Comparison of ENCODE assay signal across 17 cellular contexts in the genomic region with DNA sequence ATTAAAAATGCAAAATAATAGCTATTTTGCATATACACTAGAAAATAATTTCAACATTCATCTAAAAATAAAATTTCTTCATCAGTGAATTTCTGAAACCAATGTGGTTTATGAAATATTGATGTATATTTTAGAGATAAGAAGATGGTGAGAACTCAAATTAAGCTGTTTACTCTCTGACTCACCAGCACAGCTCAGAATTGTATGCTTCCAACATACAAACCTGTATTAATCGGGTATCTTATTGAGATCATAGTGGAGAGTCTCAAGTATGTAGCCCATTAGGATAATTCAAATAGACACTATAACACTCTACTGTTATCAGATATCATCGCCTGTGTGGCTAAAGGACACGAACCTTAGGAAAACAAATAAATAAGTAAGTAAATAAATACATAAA.
A peak's percentile ranks its signal among the peaks of the same experiment; 100 is the strongest.
DNase-seq lines count a peak whose midpoint lies in the region; ATAC-seq, FAIRE-seq and TF ChIP-seq lines count a peak whose summit lies in the region.
"Had no signal": no experiment of that assay in that cellular context is flagged by ENCODE, and none has a peak within 500 bp of the region (broad histone marks: within the 10 kb centered on the region; RNA-seq: fewer than 3 reads in every experiment).

No MANE protein-coding gene starts in this region.

- H3K4me1 ChIP-seq in adipocyte (ENCODE audit: control insufficient read depth, insufficient read depth, low read length): no peaks in the 10 kb centered on the region
- H3K4me1 ChIP-seq: BLaER1 had no signal

- no peak for ATAC-seq in GM18519 (IDR thresholded peaks at IDR 0.05; ENCODE audit: low FRiP score, unreplicated experiment)
- ATAC-seq: HepG2, SK-N-SH treated with all-trans-retinoic acid at 6 μM for 48 hours had no signal

- H3K27me3 Mint-ChIP-seq in activated T-helper 2 cell treated with anti-CD3 and anti-CD28 coated beads, Interferon-gamma antibody, Interleukin-2, Interleukin-4, amounts not matched to agents 10 μg/mL and 5 μg/mL and 100 μg/mL, durations not matched to agents 14 hours and 24 hours and 36 hours (ENCODE audit: low read depth): no peaks in the 10 kb centered on the region

- no peak for FAIRE-seq in urothelium cell line (lab: Jason Lieb, UNC)
- FAIRE-seq: HepG2 had no signal

- intact Hi-C loops in activated T-helper 2 cell treated with anti-CD3 and anti-CD28 coated beads, Interferon-gamma antibody, Interleukin-2, Interleukin-4, amounts not matched to agents 10 μg/mL and 5 μg/mL and 100 μg/mL, durations not matched to agents 14 hours and 24 hours and 36 hours (cut with micrococcal nuclease): no loop called here

- TF ChIP-seq CTCF in fibroblast of pulmonary artery (IDR thresholded peaks at IDR 0.05; ENCODE audit: low read length, missing control alignments): no peak

- peaks cover 4% of the 10 kb centered on the region for H3K9me3 Mint-ChIP-seq in activated T-helper 2 cell treated with anti-CD3 and anti-CD28 coated beads, Interferon-gamma antibody, Interleukin-2, Interleukin-4, amounts not matched to agents 10 μg/mL and 5 μg/mL and 100 μg/mL, durations not matched to agents 14 hours and 24 hours and 36 hours
- H3K9me3 Mint-ChIP-seq: H9 had no signal

- no peaks in the 10 kb centered on the region for H3K36me3 ChIP-seq in adipocyte (ENCODE audit: control insufficient read depth, insufficient read depth, low read length, severe bottlenecking)
- H3K36me3 ChIP-seq: BLaER1 had no signal

- H3K4me3 ChIP-seq in adipocyte (ENCODE audit: low read length): no peak overlapping the region
- H3K4me3 ChIP-seq in fibroblast of pulmonary artery (replicated peaks; ENCODE audit: low read depth, low read length): no peak overlapping the region
- H3K4me3 ChIP-seq: BLaER1 had no signal

- H3K9ac ChIP-seq in adipocyte (ENCODE audit: low read length): no peak overlapping the region
- H3K9ac ChIP-seq: BLaER1 had no signal

- H3K4me1 Mint-ChIP-seq in activated T-helper 2 cell treated with anti-CD3 and anti-CD28 coated beads, Interferon-gamma antibody, Interleukin-2, Interleukin-4, amounts not matched to agents 10 μg/mL and 5 μg/mL and 100 μg/mL, durations not matched to agents 14 hours and 24 hours and 36 hours (ENCODE audit: low read depth): no peaks in the 10 kb centered on the region
- H3K4me1 Mint-ChIP-seq: H9 had no signal

- H3K4me3 Mint-ChIP-seq in activated T-helper 2 cell treated with anti-CD3 and anti-CD28 coated beads, Interferon-gamma antibody, Interleukin-2, Interleukin-4, amounts not matched to agents 10 μg/mL and 5 μg/mL and 100 μg/mL, durations not matched to agents 14 hours and 24 hours and 36 hours (ENCODE audit: low read depth): no peak overlapping the region
- H3K4me3 Mint-ChIP-seq: H9 had no signal

- no peaks in the 10 kb centered on the region for H3K9me3 ChIP-seq in adipocyte (ENCODE audit: control insufficient read depth, low read length)
- H3K9me3 ChIP-seq: BLaER1 had no signal

- no peaks in the 10 kb centered on the region for H3K27me3 ChIP-seq in adipocyte (replicated peaks; ENCODE audit: control insufficient read depth, insufficient read depth, low read length)
- H3K27me3 ChIP-seq: BLaER1 had no signal

- H3K36me3 Mint-ChIP-seq in activated T-helper 2 cell treated with anti-CD3 and anti-CD28 coated beads, Interferon-gamma antibody, Interleukin-2, Interleukin-4, amounts not matched to agents 10 μg/mL and 5 μg/mL and 100 μg/mL, durations not matched to agents 14 hours and 24 hours and 36 hours (ENCODE audit: low read depth): no peaks in the 10 kb centered on the region

- no peak overlapping the region for H3K27ac Mint-ChIP-seq in activated T-helper 2 cell treated with anti-CD3 and anti-CD28 coated beads, Interferon-gamma antibody, Interleukin-2, Interleukin-4, amounts not matched to agents 10 μg/mL and 5 μg/mL and 100 μg/mL, durations not matched to agents 14 hours and 24 hours and 36 hours
- H3K27ac Mint-ChIP-seq: H9 had no signal

- DNase-seq in DMS153 (lab: John Stamatoyannopoulos, UW) (peak; percentile 23), DMS153 treated with DMSO at 0.1 percent for 48 hours (lab: John Stamatoyannopoulos, UW; ENCODE audit: unreplicated experiment) (no peak), NCI-H1930 (lab: John Stamatoyannopoulos, UW) (peak; percentile 23 to 68), adipocyte (ENCODE audit: low read depth) (peak; percentile 7), fibroblast of pulmonary artery (ENCODE audit: low read depth) (peak; percentile 7), urothelium cell line (ENCODE audit: low spot score) (no peak)
- DNase-seq in activated T-helper 2 cell treated with anti-CD3 and anti-CD28 coated beads, Interferon-gamma antibody, Interleukin-2, Interleukin-4, amounts not matched to agents 10 μg/mL and 5 μg/mL and 100 μg/mL, durations not matched to agents 14 hours and 24 hours and 36 hours (ENCODE audit: low spot score): no peak
- DNase-seq: DMS79, GF-D8, H9, Kasumi-1, NCI-H1694 treated with DMSO at 0.1 percent for 48 hours, SHP77 had no signal

Comparison
In these comparisons a context has a peak if more than half of its experiments do, and no peak if none do; other contexts are left out.
1. DNase-seq: peak in DMS153 (single experiment), NCI-H1930 (2 of 2), adipocyte (single experiment) and fibroblast of pulmonary artery (single experiment); none in DMS153 treated with DMSO at 0.1 percent for 48 hours (single experiment), urothelium cell line (single experiment) and activated T-helper 2 cell treated with anti-CD3 and anti-CD28 coated beads, Interferon-gamma antibody, Interleukin-2, Interleukin-4, amounts not matched to agents 10 μg/mL and 5 μg/mL and 100 μg/mL, durations not matched to agents 14 hours and 24 hours and 36 hours (single experiment).